1 cellular context compared by ENCODE assay signal in the genomic region with DNA sequence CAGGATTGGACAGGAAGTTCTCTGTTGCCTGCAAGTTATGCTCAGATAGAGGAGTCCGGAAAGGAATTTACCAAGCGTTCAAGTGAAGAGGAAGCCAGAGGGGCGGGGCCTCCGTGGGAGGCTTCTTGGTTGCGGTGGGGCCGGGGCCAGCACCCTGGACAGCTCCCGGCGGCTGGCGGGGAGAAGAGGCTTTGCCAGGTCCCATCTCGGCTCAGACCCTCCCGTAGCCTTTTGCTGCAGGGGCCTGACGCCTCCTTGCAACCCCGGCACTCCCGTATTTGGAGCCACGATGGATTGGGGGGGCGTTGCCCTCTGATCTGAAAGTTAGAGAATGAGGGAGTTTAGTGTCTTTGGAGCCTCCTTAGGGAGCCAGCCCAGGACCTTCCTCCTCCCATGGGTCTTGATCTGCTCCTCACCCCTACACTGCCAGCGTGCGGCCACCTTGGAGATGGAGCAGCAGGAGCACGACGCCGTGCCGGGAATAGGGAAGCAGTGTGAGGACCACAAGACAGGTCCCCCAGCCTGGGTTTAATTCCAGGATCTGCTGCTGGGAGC.
TF ChIP-seq lines count a peak whose summit lies in the region.

No MANE protein-coding gene starts in this region.

TF ChIP-seq in HepG2, 621 proteins besides CTCF, POLR2A, EP300 and RAD21 (continued from another document and continues in another):
- TF ChIP-seq PTBP1 (IDR thresholded peaks at IDR 0.05; ENCODE audit: low read depth, low read length, poor library complexity, severe bottlenecking) = no peak
- no peak for TF ChIP-seq ZNF264 (CRISPR knock-in tag; IDR thresholded peaks at IDR 0.05)
- TF ChIP-seq, protein P1, sequence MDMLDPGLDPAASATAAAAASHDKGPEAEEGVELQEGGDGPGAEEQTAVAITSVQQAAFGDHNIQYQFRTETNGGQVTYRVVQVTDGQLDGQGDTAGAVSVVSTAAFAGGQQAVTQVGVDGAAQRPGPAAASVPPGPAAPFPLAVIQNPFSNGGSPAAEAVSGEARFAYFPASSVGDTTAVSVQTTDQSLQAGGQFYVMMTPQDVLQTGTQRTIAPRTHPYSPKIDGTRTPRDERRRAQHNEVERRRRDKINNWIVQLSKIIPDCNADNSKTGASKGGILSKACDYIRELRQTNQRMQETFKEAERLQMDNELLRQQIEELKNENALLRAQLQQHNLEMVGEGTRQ (IDR thresholded peaks at IDR 0.05; ENCODE audit: low read depth, low read length) = no peak
- TF ChIP-seq, protein P1 (CRISPR knock-in tag; IDR thresholded peaks at IDR 0.05; ENCODE audit: borderline replicate concordance) = no peak
- TF ChIP-seq PAX8 (CRISPR knock-in tag; IDR thresholded peaks at IDR 0.05; ENCODE audit: borderline replicate concordance) = peak; percentile 48; the same call in 1 of the 2 replicates
- no peak for TF ChIP-seq ATF7 (IDR thresholded peaks at IDR 0.05)
- no peak for TF ChIP-seq ATF7 (CRISPR knock-in tag; IDR thresholded peaks at IDR 0.05)
- no peak for TF ChIP-seq FIP1L1 (IDR thresholded peaks at IDR 0.05; ENCODE audit: borderline replicate concordance, insufficient read depth, low read depth, low read length)
- no peak for TF ChIP-seq ZNF17 (CRISPR knock-in tag; IDR thresholded peaks at IDR 0.05)
- no peak for TF ChIP-seq ZNF225 (CRISPR knock-in tag; IDR thresholded peaks at IDR 0.05)
- no peak for TF ChIP-seq IRX3 (CRISPR knock-in tag; IDR thresholded peaks at IDR 0.05; ENCODE audit: borderline replicate concordance, low read depth)
- TF ChIP-seq ZNF607 (CRISPR knock-in tag; IDR thresholded peaks at IDR 0.05; ENCODE audit: borderline replicate concordance) = peak; percentile 83
- TF ChIP-seq ZNF451 (CRISPR knock-in tag; IDR thresholded peaks at IDR 0.05) = no peak
- TF ChIP-seq ZNF530 (CRISPR knock-in tag; IDR thresholded peaks at IDR 0.05; ENCODE audit: low read depth) = no peak
- no peak for TF ChIP-seq GZF1 (CRISPR knock-in tag; IDR thresholded peaks at IDR 0.05)
- no peak for TF ChIP-seq HOXA7 (CRISPR knock-in tag; IDR thresholded peaks at IDR 0.05)
- TF ChIP-seq TBL1XR1 (IDR thresholded peaks at IDR 0.05; ENCODE audit: borderline replicate concordance, low read length, partially characterized antibody) = no peak
- no peak for TF ChIP-seq ZNF629 (CRISPR knock-in tag; conservative IDR thresholded peaks at IDR 0.05)
- TF ChIP-seq ZNF205 (CRISPR knock-in tag; IDR thresholded peaks at IDR 0.05) = 0 out of 2 replicates have a peak, but pooled peaks have one; percentile 66
- TF ChIP-seq ZNF737 (CRISPR knock-in tag; IDR thresholded peaks at IDR 0.05; ENCODE audit: borderline replicate concordance) = no peak
- TF ChIP-seq, protein P2, sequence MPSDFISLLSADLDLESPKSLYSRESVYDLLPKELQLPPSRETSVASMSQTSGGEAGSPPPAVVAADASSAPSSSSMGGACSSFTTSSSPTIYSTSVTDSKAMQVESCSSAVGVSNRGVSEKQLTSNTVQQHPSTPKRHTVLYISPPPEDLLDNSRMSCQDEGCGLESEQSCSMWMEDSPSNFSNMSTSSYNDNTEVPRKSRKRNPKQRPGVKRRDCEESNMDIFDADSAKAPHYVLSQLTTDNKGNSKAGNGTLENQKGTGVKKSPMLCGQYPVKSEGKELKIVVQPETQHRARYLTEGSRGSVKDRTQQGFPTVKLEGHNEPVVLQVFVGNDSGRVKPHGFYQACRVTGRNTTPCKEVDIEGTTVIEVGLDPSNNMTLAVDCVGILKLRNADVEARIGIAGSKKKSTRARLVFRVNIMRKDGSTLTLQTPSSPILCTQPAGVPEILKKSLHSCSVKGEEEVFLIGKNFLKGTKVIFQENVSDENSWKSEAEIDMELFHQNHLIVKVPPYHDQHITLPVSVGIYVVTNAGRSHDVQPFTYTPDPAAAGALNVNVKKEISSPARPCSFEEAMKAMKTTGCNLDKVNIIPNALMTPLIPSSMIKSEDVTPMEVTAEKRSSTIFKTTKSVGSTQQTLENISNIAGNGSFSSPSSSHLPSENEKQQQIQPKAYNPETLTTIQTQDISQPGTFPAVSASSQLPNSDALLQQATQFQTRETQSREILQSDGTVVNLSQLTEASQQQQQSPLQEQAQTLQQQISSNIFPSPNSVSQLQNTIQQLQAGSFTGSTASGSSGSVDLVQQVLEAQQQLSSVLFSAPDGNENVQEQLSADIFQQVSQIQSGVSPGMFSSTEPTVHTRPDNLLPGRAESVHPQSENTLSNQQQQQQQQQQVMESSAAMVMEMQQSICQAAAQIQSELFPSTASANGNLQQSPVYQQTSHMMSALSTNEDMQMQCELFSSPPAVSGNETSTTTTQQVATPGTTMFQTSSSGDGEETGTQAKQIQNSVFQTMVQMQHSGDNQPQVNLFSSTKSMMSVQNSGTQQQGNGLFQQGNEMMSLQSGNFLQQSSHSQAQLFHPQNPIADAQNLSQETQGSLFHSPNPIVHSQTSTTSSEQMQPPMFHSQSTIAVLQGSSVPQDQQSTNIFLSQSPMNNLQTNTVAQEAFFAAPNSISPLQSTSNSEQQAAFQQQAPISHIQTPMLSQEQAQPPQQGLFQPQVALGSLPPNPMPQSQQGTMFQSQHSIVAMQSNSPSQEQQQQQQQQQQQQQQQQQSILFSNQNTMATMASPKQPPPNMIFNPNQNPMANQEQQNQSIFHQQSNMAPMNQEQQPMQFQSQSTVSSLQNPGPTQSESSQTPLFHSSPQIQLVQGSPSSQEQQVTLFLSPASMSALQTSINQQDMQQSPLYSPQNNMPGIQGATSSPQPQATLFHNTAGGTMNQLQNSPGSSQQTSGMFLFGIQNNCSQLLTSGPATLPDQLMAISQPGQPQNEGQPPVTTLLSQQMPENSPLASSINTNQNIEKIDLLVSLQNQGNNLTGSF (CRISPR knock-in tag; IDR thresholded peaks at IDR 0.05) = peak; percentile 94
- TF ChIP-seq SAFB2 (CRISPR knock-in tag; IDR thresholded peaks at IDR 0.05; ENCODE audit: borderline replicate concordance, low read depth) = no peak
- no peak for TF ChIP-seq ZNF557 (CRISPR knock-in tag; IDR thresholded peaks at IDR 0.05)
- 0 out of 2 replicates have a peak, but pooled peaks have one; percentile 21 for TF ChIP-seq ZBTB38 (CRISPR knock-in tag; IDR thresholded peaks at IDR 0.05)
- no peak for TF ChIP-seq U2AF2 (IDR thresholded peaks at IDR 0.05; ENCODE audit: low read depth, low read length)
- no peak for TF ChIP-seq ZMYM3 (CRISPR knock-in tag; IDR thresholded peaks at IDR 0.05)
- no peak for TF ChIP-seq HNF4A (CRISPR knock-in tag; IDR thresholded peaks at IDR 0.05)
- TF ChIP-seq, protein P3, sequence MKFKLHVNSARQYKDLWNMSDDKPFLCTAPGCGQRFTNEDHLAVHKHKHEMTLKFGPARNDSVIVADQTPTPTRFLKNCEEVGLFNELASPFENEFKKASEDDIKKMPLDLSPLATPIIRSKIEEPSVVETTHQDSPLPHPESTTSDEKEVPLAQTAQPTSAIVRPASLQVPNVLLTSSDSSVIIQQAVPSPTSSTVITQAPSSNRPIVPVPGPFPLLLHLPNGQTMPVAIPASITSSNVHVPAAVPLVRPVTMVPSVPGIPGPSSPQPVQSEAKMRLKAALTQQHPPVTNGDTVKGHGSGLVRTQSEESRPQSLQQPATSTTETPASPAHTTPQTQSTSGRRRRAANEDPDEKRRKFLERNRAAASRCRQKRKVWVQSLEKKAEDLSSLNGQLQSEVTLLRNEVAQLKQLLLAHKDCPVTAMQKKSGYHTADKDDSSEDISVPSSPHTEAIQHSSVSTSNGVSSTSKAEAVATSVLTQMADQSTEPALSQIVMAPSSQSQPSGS (CRISPR knock-in tag; IDR thresholded peaks at IDR 0.05) = peak; percentile 58; the same call in 1 of the 2 replicates
- TF ChIP-seq ZNF788 (CRISPR knock-in tag; IDR thresholded peaks at IDR 0.05; ENCODE audit: borderline replicate concordance) = 0 out of 2 replicates have a peak, but pooled peaks have one; percentile 46
- TF ChIP-seq, protein P4, sequence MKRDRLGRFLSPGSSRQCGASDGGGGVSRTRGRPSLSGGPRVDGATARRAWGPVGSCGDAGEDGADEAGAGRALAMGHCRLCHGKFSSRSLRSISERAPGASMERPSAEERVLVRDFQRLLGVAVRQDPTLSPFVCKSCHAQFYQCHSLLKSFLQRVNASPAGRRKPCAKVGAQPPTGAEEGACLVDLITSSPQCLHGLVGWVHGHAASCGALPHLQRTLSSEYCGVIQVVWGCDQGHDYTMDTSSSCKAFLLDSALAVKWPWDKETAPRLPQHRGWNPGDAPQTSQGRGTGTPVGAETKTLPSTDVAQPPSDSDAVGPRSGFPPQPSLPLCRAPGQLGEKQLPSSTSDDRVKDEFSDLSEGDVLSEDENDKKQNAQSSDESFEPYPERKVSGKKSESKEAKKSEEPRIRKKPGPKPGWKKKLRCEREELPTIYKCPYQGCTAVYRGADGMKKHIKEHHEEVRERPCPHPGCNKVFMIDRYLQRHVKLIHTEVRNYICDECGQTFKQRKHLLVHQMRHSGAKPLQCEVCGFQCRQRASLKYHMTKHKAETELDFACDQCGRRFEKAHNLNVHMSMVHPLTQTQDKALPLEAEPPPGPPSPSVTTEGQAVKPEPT (CRISPR knock-in tag; IDR thresholded peaks at IDR 0.05; ENCODE audit: low read depth) = no peak
- TF ChIP-seq MAFG (CRISPR knock-in tag; IDR thresholded peaks at IDR 0.05) = no peak
- no peak for TF ChIP-seq ZNF230 (CRISPR knock-in tag; IDR thresholded peaks at IDR 0.05)
- TF ChIP-seq MAF1 (CRISPR knock-in tag; IDR thresholded peaks at IDR 0.05; ENCODE audit: borderline replicate concordance) = peak; percentile 77; the same call in 1 of the 2 replicates
- TF ChIP-seq ZNF850 (CRISPR knock-in tag; conservative IDR thresholded peaks at IDR 0.05) = no peak
- TF ChIP-seq DMAP1 (CRISPR knock-in tag; IDR thresholded peaks at IDR 0.05) = no peak
- TF ChIP-seq RCOR2 (CRISPR knock-in tag; IDR thresholded peaks at IDR 0.05) = no peak
- peak; percentile 93 for TF ChIP-seq EHMT2 (IDR thresholded peaks at IDR 0.05; ENCODE audit: borderline replicate concordance, low read depth, low read length)
- TF ChIP-seq, protein P5, sequence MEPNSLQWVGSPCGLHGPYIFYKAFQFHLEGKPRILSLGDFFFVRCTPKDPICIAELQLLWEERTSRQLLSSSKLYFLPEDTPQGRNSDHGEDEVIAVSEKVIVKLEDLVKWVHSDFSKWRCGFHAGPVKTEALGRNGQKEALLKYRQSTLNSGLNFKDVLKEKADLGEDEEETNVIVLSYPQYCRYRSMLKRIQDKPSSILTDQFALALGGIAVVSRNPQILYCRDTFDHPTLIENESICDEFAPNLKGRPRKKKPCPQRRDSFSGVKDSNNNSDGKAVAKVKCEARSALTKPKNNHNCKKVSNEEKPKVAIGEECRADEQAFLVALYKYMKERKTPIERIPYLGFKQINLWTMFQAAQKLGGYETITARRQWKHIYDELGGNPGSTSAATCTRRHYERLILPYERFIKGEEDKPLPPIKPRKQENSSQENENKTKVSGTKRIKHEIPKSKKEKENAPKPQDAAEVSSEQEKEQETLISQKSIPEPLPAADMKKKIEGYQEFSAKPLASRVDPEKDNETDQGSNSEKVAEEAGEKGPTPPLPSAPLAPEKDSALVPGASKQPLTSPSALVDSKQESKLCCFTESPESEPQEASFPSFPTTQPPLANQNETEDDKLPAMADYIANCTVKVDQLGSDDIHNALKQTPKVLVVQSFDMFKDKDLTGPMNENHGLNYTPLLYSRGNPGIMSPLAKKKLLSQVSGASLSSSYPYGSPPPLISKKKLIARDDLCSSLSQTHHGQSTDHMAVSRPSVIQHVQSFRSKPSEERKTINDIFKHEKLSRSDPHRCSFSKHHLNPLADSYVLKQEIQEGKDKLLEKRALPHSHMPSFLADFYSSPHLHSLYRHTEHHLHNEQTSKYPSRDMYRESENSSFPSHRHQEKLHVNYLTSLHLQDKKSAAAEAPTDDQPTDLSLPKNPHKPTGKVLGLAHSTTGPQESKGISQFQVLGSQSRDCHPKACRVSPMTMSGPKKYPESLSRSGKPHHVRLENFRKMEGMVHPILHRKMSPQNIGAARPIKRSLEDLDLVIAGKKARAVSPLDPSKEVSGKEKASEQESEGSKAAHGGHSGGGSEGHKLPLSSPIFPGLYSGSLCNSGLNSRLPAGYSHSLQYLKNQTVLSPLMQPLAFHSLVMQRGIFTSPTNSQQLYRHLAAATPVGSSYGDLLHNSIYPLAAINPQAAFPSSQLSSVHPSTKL (CRISPR knock-in tag; IDR thresholded peaks at IDR 0.05) = peak; percentile 52; the same call in 1 of the 2 replicates
- peak; percentile 76; the same call in 1 of the 2 replicates for TF ChIP-seq ZNF335 (CRISPR knock-in tag; IDR thresholded peaks at IDR 0.05)
- TF ChIP-seq KDM5A (IDR thresholded peaks at IDR 0.05; ENCODE audit: borderline replicate concordance, low read length) = no peak
- 0 out of 2 replicates have a peak, but pooled peaks have one; percentile 36 for TF ChIP-seq HOMEZ (CRISPR knock-in tag; IDR thresholded peaks at IDR 0.05; ENCODE audit: low read depth)
